In the genomic region with DNA sequence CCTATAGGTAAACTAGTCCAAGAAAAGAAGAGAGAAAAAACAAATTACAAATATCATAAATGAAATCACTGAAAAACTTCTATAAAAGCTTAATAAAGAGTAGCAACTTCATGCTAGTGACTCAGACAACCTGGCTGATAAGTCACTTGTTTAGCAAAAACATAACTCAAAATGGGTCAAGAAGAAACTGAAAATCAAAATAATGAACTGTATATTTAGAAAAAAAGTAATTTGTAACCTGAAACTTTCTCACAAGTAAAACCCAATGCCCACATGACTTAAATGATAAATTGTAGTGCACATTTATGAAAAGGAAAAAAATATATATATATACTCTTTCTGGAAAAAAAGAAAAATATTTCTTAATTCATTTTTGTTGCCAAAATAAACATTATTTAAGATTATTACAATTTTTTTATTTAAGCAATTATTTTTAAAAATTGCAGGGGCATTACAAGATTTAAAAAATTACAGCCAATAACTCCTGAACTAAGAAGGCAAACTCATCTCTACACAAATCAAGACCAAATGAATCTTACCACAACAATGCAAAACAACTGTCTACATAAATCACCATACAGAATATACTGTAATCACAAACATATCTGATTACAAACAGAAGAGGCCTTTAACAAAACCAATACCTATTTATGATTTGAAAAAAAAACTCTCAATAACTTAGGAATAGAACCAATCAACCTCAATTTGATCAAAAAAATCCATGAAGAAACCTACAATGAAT, we compare ENCODE assay signal across 13 cellular contexts.
"Had no signal": no experiment of that assay in that cellular context is flagged by ENCODE, and none has a peak within 500 bp of the region (broad histone marks: within the 10 kb centered on the region; RNA-seq: fewer than 3 reads in every experiment).

No MANE protein-coding gene starts in this region.

- H3K27ac ChIP-seq: colonic mucosa, gastrocnemius medialis, hepatocyte, psoas muscle, right lobe of liver had no signal

- H3K4me1 ChIP-seq: colonic mucosa, gastrocnemius medialis, psoas muscle, right lobe of liver had no signal

- H3K79me2 ChIP-seq: hepatocyte had no signal

- H2AFZ ChIP-seq: hepatocyte had no signal

- DNase-seq: activated effector memory CD4-positive, alpha-beta T cell treated with Interleukin-2 at 50 U/mL for 16 hours; activated T-cell treated with anti-CD3 and anti-CD28 coated beads, Interleukin-2, amount 50 U/mL, for 1 hour; caudate nucleus; colonic mucosa; effector CD8-positive, alpha-beta T cell; gastrocnemius medialis; kidney glomerular epithelial cell; psoas muscle; right lobe of liver; substantia nigra; trophoblast cell had no signal

- H3K9me3 ChIP-seq: colonic mucosa, gastrocnemius medialis, psoas muscle, right lobe of liver had no signal

- H3K4me2 ChIP-seq: hepatocyte had no signal

- H3K36me3 ChIP-seq: colonic mucosa, gastrocnemius medialis, right lobe of liver had no signal

- H3K4me3 ChIP-seq: colonic mucosa, gastrocnemius medialis, hepatocyte, psoas muscle, right lobe of liver had no signal

- ATAC-seq: gastrocnemius medialis; psoas muscle; right lobe of liver; stimulated activated effector memory CD8-positive, alpha-beta T cell treated with anti-CD3 and anti-CD28 coated beads, Interleukin-12 subunit alpha, Interleukin-12 subunit beta, amount 100 ng/mL, for 72 hours had no signal

- H3K27me3 ChIP-seq: colonic mucosa, gastrocnemius medialis, hepatocyte, right lobe of liver had no signal
